Comparison of ENCODE assay signal across 12 cellular contexts in the genomic region with DNA sequence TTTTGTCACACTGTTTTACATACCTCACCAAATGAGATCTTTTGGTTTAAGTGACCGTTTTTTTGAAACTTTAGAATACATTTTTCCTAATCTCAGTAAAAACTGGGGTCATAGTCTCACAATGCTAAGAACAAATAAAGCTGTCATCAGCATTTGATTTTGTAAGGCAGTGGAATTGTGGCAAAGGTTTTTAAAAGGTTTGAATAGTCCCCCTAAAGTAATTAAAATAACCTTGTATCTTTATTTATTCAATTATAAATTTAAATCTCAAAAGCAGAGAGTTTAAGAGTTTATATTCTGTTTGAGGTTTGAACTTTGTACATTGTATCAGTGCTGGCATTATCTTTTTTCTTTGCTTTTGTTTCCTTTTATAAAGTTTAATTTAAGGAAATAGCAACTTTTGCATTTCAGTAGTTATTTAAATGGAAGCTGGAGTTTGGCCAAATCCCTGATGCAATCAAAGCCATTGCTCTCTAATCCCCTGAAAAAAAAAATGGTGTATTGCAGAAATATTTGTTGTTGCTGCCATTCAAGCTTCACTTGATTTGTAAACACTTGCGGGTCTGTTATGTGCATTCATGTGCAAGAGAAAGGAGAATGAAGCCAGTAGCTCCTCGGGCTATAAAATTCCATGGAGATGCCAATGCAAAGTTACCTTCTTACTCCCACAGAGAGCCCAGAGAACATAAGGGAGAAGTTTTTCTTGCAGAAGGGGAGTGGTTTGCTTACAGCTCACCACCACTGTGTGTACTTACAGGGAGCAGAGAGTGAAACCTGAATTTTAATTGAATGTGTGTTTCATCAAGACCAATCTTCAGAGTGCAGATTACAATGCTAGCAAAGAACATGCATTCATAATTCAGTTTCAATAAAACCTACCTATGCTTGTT.
DNase-seq lines count a peak whose midpoint lies in the region; ATAC-seq, FAIRE-seq and TF ChIP-seq lines count a peak whose summit lies in the region.
"Had no signal": no experiment of that assay in that cellular context is flagged by ENCODE, and none has a peak within 500 bp of the region (broad histone marks: within the 10 kb centered on the region; RNA-seq: fewer than 3 reads in every experiment).

No MANE protein-coding gene starts in this region.

- H2AK5ac ChIP-seq in mesendoderm (ENCODE audit: low read length), result no peak overlapping the region

- no peak overlapping the region for H2BK120ac ChIP-seq in mesendoderm (ENCODE audit: low read depth, low read length)

- H3K4me1 ChIP-seq in mesendoderm (ENCODE audit: control insufficient read depth, low read depth, low read length), result no peaks in the 10 kb centered on the region
- H3K4me1 ChIP-seq: gastroesophageal sphincter had no signal

- H2BK5ac ChIP-seq in mesendoderm (ENCODE audit: low read length), result no peak overlapping the region

- H4K5ac ChIP-seq in mesendoderm (ENCODE audit: low read length), result no peak overlapping the region

- no CpG with 5 or more reads among the region's 3 CpGs for WGBS in mesendoderm (ENCODE audit: extremely low coverage, insufficient coverage, low lambda C conversion rate)

- H3K18ac ChIP-seq in mesendoderm (ENCODE audit: low read length), result no peak overlapping the region

- H4K8ac ChIP-seq in mesendoderm (ENCODE audit: low read depth, low read length), result no peak overlapping the region

- no peaks in the 10 kb centered on the region for H3K79me1 ChIP-seq in mesendoderm (ENCODE audit: low read length)

- H3K9ac ChIP-seq in mesendoderm (ENCODE audit: low read length), result no peak overlapping the region

- H3K36me3 ChIP-seq in mesendoderm (ENCODE audit: control insufficient read depth, insufficient read depth, low read length), result no peaks in the 10 kb centered on the region
- H3K36me3 ChIP-seq: WERI-Rb-1 had no signal

- no peak overlapping the region for H3K27ac ChIP-seq in mesendoderm (ENCODE audit: low read depth, low read length)
- H3K27ac ChIP-seq: gastroesophageal sphincter, WERI-Rb-1 had no signal

- DNase-seq in ELF-1 (ENCODE audit: low read depth, low spot score) (peak; percentile 90), NCI-H1694 (lab: John Stamatoyannopoulos, UW) (peak; percentile 8), dermis microvascular lymphatic vessel endothelial cell (ENCODE audit: low read depth in 2 of 2) (peak; percentile 25 to 39), mesendoderm (peak; percentile 94), amygdala (lab: John Stamatoyannopoulos, UW) (no peak), H54 (ENCODE audit: insufficient read length, low spot score) (no peak)
- DNase-seq: activated naive CD4-positive, alpha-beta T cell treated with anti-CD3 and anti-CD28 coated beads, Interleukin-2, amount 10 ng/mL, durations not matched to agents 7 days and 5 days; GDM1; WERI-Rb-1 had no signal

- H3K79me2 ChIP-seq in mesendoderm (ENCODE audit: control insufficient read depth, insufficient read depth, low read length), result no peaks in the 10 kb centered on the region

- no peaks in the 10 kb centered on the region for H3K27me3 ChIP-seq in mesendoderm (ENCODE audit: insufficient read depth, low read length, poor library complexity)
- H3K27me3 ChIP-seq: gastroesophageal sphincter had no signal

- H3K4me3 ChIP-seq in mesendoderm (ENCODE audit: low read length), result no peak overlapping the region
- H3K4me3 ChIP-seq: gastroesophageal sphincter had no signal

- no peak overlapping the region for H2BK15ac ChIP-seq in mesendoderm (replicated peaks; ENCODE audit: low read depth)

- ATAC-seq in GM18520 (IDR thresholded peaks at IDR 0.05; ENCODE audit: unreplicated experiment), result no peak
- ATAC-seq in HG02571 (IDR thresholded peaks at IDR 0.05; ENCODE audit: unreplicated experiment), result no peak
- ATAC-seq: gastroesophageal sphincter had no signal

- no peak overlapping the region for H3K4me2 ChIP-seq in mesendoderm (ENCODE audit: low read length)

- no peak overlapping the region for H3K56ac ChIP-seq in mesendoderm (ENCODE audit: low read length)

- H3K23ac ChIP-seq in mesendoderm (ENCODE audit: low read length), result no peak overlapping the region

- FAIRE-seq in H54 (lab: Jason Lieb, UNC), result no peak

- TF ChIP-seq POLR2A in H54 (IDR thresholded peaks at IDR 0.05; ENCODE audit: low read depth, low read length), result no peak

- no peak overlapping the region for H3K4ac ChIP-seq in mesendoderm (ENCODE audit: low read depth, low read length)

Comparison
In these comparisons a context has a peak if more than half of its experiments do, and no peak if none do; other contexts are left out.
1. DNase-seq: peak in ELF-1 (single experiment), NCI-H1694 (single experiment), dermis microvascular lymphatic vessel endothelial cell (2 of 2) and mesendoderm (single experiment); none in amygdala (0 of 56) and H54 (single experiment).